ENCODE assay signal across 8 cellular contexts in genomic region chr15:77900331-77900963, GRCh38.
DNase-seq lines count a peak whose midpoint lies in the region; ATAC-seq and TF ChIP-seq lines count a peak whose summit lies in the region.
"Not testable (repeated sequence)": the region's sequence is repeated elsewhere in the genome, so short reads cannot be mapped to it uniquely, and the experiment has no call there.

No MANE protein-coding gene starts in this region.

- not testable (repeated sequence) for H3K36me3 Mint-ChIP-seq in WTC11; activated naive CD4-positive, alpha-beta T cell treated with anti-CD3 and anti-CD28 coated beads, Interleukin-2, amount 10 ng/mL, durations not matched to agents 7 days and 5 days

- not testable (repeated sequence) for H3K27ac Mint-ChIP-seq in WTC11; activated naive CD4-positive, alpha-beta T cell treated with anti-CD3 and anti-CD28 coated beads, Interleukin-2, amount 10 ng/mL, durations not matched to agents 7 days and 5 days

- H3K9me3 Mint-ChIP-seq in WTC11; activated naive CD4-positive, alpha-beta T cell treated with anti-CD3 and anti-CD28 coated beads, Interleukin-2, amount 10 ng/mL, durations not matched to agents 7 days and 5 days: not testable (repeated sequence)

- not testable (repeated sequence) for H3K36me3 ChIP-seq in A673 (ENCODE audit: insufficient read depth, low read length, poor library complexity, severe bottlenecking); lower lobe of right lung

- not testable (repeated sequence) for H3K27ac ChIP-seq in A673 (ENCODE audit: low read depth, low read length, poor library complexity, severe bottlenecking); lower lobe of right lung

- DNase-seq in A673 (ENCODE audit: low spot score) = peak; percentile 42
- peak; percentile 69 for DNase-seq in NAMALWA (ENCODE audit: low spot score)
- DNase-seq in WTC11 (ENCODE audit: low spot score) = peak; percentile 80
- peak; percentile 68 for DNase-seq in activated naive CD4-positive, alpha-beta T cell treated with anti-CD3 and anti-CD28 coated beads, Interleukin-2, amount 10 ng/mL, durations not matched to agents 7 days and 5 days
- not testable (repeated sequence) for DNase-seq in fibroblast of mammary gland (ENCODE audit: low read depth)
- DNase-seq in lower lobe of right lung = peak; percentile 59
- peak; percentile 54 for DNase-seq in stimulated activated CD4-positive, alpha-beta T cell treated with anti-CD3 and anti-CD28 coated beads, Interleukin-4, amount 100 ng/mL, for 1 hour

- CTCF ChIA-PET in A673 (lab: Charles Lee) = interaction anchor here (0.6 to 1.1 kb wide), 5 partner anchors 9 to 293 kb away, joined by 3 to 9 read pairs (median 3); no protein-coding TSS in a partner anchor
- CTCF ChIA-PET in WTC11 (lab: Charles Lee) = interaction anchor here (0.6 to 2.6 kb wide), 31 partner anchors 8 to 1940 kb away, joined by 3 to 13 read pairs (median 3); partner anchors contain the start of genes DNAJA4 and LINGO1
- CTCF ChIA-PET in activated naive CD4-positive, alpha-beta T cell treated with anti-CD3 and anti-CD28 coated beads, Interleukin-2, amount 10 ng/mL, durations not matched to agents 7 days and 5 days (lab: Charles Lee) = interaction anchor here (0.6 to 4.1 kb wide), 4 partner anchors 8 to 340 kb away, joined by 3 to 18 read pairs (median 6); no protein-coding TSS in a partner anchor

- BruUV-seq in A673 (replicated peaks; lab: Mats Ljungman, UMichigan) = not testable (repeated sequence)

- POLR2A ChIA-PET in A673 (lab: Charles Lee; ENCODE audit: low non-redundant PET); WTC11 (lab: Charles Lee): not testable (repeated sequence)

- not testable (repeated sequence) for H3K4me3 ChIP-seq in A673 (ENCODE audit: low read depth, low read length, poor library complexity, severe bottlenecking); GM12875 (ENCODE audit: low read depth, low read length); fibroblast of mammary gland (ENCODE audit: control insufficient read depth, low read depth, low read length); lower lobe of right lung

- not testable (repeated sequence) for H3K27me3 ChIP-seq in A673 (replicated peaks; ENCODE audit: insufficient read depth, low read depth, low read length, poor library complexity); lower lobe of right lung (ENCODE audit: low read depth)

- peak; percentile 90 for ATAC-seq in WTC11
- ATAC-seq in lower lobe of right lung = peak; percentile 55 to 85

- intact Hi-C loops in A673 (cut with micrococcal nuclease; ENCODE audit: unreplicated experiment) = loop anchor here (5.0 kb wide), 1 partner anchor 57 kb away; no protein-coding TSS in a partner anchor
- intact Hi-C loops in lower lobe of right lung (cut with DNase I) = not testable (repeated sequence)

- not testable (repeated sequence) for H3K4me1 ChIP-seq in A673 (ENCODE audit: insufficient read depth, low read length, poor library complexity, severe bottlenecking); lower lobe of right lung

- H3K9me3 ChIP-seq in A673 (ENCODE audit: low read depth, low read length, poor library complexity, severe bottlenecking); lower lobe of right lung: not testable (repeated sequence)

- H3K27me3 Mint-ChIP-seq in WTC11 (ENCODE audit: low read depth) = not testable (repeated sequence)
- H3K27me3 Mint-ChIP-seq in activated naive CD4-positive, alpha-beta T cell treated with anti-CD3 and anti-CD28 coated beads, Interleukin-2, amount 10 ng/mL, durations not matched to agents 7 days and 5 days = peaks cover 13% of the 10 kb centered on the region

- peak; percentile 61 for TF ChIP-seq CTCF in A673 (conservative IDR thresholded peaks at IDR 0.05; ENCODE audit: low read depth, low read length)
- TF ChIP-seq CTCF in GM12875 (IDR thresholded peaks at IDR 0.05; ENCODE audit: borderline replicate concordance, insufficient read depth, low read depth, low read length) = peak; percentile 56; the same call in 1 of the 2 replicates
- peak; percentile 69 for TF ChIP-seq CTCF in WTC11 (IDR thresholded peaks at IDR 0.05)
- TF ChIP-seq CTCF in fibroblast of mammary gland (conservative IDR thresholded peaks at IDR 0.05; ENCODE audit: control insufficient read depth, insufficient read depth, low read depth, low read length) = peak; percentile 34
- peak; percentile 51 for TF ChIP-seq CTCF in lower lobe of right lung (IDR thresholded peaks at IDR 0.05)

- not testable (repeated sequence) for H3K4me1 Mint-ChIP-seq in WTC11; activated naive CD4-positive, alpha-beta T cell treated with anti-CD3 and anti-CD28 coated beads, Interleukin-2, amount 10 ng/mL, durations not matched to agents 7 days and 5 days

- H3K4me3 Mint-ChIP-seq in WTC11; activated naive CD4-positive, alpha-beta T cell treated with anti-CD3 and anti-CD28 coated beads, Interleukin-2, amount 10 ng/mL, durations not matched to agents 7 days and 5 days: not testable (repeated sequence)

TF ChIP-seq in WTC11, 78 proteins besides CTCF, POLR2A, EP300 and RAD21:
- TF ChIP-seq, protein P1, sequence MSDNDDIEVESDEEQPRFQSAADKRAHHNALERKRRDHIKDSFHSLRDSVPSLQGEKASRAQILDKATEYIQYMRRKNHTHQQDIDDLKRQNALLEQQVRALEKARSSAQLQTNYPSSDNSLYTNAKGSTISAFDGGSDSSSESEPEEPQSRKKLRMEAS (CRISPR knock-in tag; IDR thresholded peaks at IDR 0.05) = peak; percentile 34; the same call in 1 of the 2 replicates
- TF ChIP-seq USF1 (CRISPR knock-in tag; IDR thresholded peaks at IDR 0.05) = 0 out of 2 replicates have a peak, but pooled peaks have one; percentile 3
